Comparison of ENCODE assay signal across 8 cellular contexts in genomic region chr12:49621651-49622500, GRCh38. TPM values are rescaled to one million over a fixed set of nuclear protein-coding genes. Genes with fewer than 3 reads are reported as not detected.
DNase-seq lines count a peak whose midpoint lies in the region; ATAC-seq and TF ChIP-seq lines count a peak whose summit lies in the region.

No MANE protein-coding gene starts in this region.

- intact Hi-C loops in activated CD8-positive, alpha-beta T cell treated with anti-CD3 and anti-CD28 coated beads for 36 hours (cut with micrococcal nuclease), result no loop called here

- no peaks in the 10 kb centered on the region for H3K9me3 Mint-ChIP-seq in activated CD8-positive, alpha-beta T cell treated with anti-CD3 and anti-CD28 coated beads for 36 hours

- peak; percentile 45 for ATAC-seq in activated CD8-positive, alpha-beta T cell treated with anti-CD3 and anti-CD28 coated beads for 36 hours
- ATAC-seq in thoracic aorta (ENCODE audit: insufficient number of reproducible peaks, low FRiP score, low read depth), result no peak
- no peak for ATAC-seq in HG02840 (IDR thresholded peaks at IDR 0.05; ENCODE audit: low FRiP score, unreplicated experiment)

- no peaks in the 10 kb centered on the region for H3K36me3 ChIP-seq in thoracic aorta

- CTCF ChIA-PET in activated CD8-positive, alpha-beta T cell treated with anti-CD3 and anti-CD28 coated beads for 36 hours (lab: Charles Lee), result interaction anchor here (1.0 to 7.1 kb wide), 14 partner anchors 11 to 323 kb away, joined by 3 to 73 read pairs (median 4); partner anchors contain the start of genes DNAJC22 and TMBIM6

- peak overlapping the region; percentile 76 for H3K4me3 Mint-ChIP-seq in activated CD8-positive, alpha-beta T cell treated with anti-CD3 and anti-CD28 coated beads for 36 hours

- TF ChIP-seq CTCF in activated CD8-positive, alpha-beta T cell treated with anti-CD3 and anti-CD28 coated beads for 36 hours (IDR thresholded peaks at IDR 0.05), result no peak
- no peak for TF ChIP-seq CTCF in thoracic aorta (IDR thresholded peaks at IDR 0.05)

- peak overlapping the region; percentile 79 for H3K27ac Mint-ChIP-seq in activated CD8-positive, alpha-beta T cell treated with anti-CD3 and anti-CD28 coated beads for 36 hours

- H3K27ac ChIP-seq in thoracic aorta, result peak overlapping the region; percentile 74 to 81

- peak; percentile 47 for DNase-seq in activated T-cell treated with anti-CD3 and anti-CD28 coated beads, Interleukin-2, amount 50 U/mL, for 1 hour
- no peak for DNase-seq in activated T-cell treated with anti-CD3 and anti-CD28 coated beads, Interleukin-2, amount 50 U/mL, for 48 hours
- peak; percentile 31 for DNase-seq in activated CD8-positive, alpha-beta T cell treated with anti-CD3 and anti-CD28 coated beads for 36 hours
- DNase-seq in thoracic aorta (ENCODE audit: low spot score) (no peak), NCI-H1092 treated with DMSO at 0.1 percent for 48 hours (lab: John Stamatoyannopoulos, UW) (no peak), HuH-7 (ENCODE audit: low spot score) (no peak)

- H3K9me3 ChIP-seq in iPS-18c (ENCODE audit: control insufficient read depth, insufficient read depth, low read length) (no peaks in the 10 kb centered on the region), thoracic aorta (no peaks in the 10 kb centered on the region)

- POLR2A ChIA-PET in activated CD8-positive, alpha-beta T cell treated with anti-CD3 and anti-CD28 coated beads for 36 hours (lab: Charles Lee), result interaction anchor here (0.7 to 2.7 kb wide), 19 partner anchors 11 to 622 kb away, joined by 3 to 12 read pairs (median 4); partner anchors contain the start of genes DDN, FAM186B, KCNH3 and SPATS2

- peaks cover 15 to 27% of the 10 kb centered on the region in 2 donors for H3K4me1 ChIP-seq in thoracic aorta (ENCODE audit: control insufficient read depth in 1 of 2, low read depth in 2 of 2)

- no peaks in the 10 kb centered on the region for H3K27me3 ChIP-seq in thoracic aorta (replicated peaks; ENCODE audit: insufficient read depth)

- H3K27me3 Mint-ChIP-seq in activated CD8-positive, alpha-beta T cell treated with anti-CD3 and anti-CD28 coated beads for 36 hours, result peaks cover 29% of the 10 kb centered on the region

- H3K36me3 Mint-ChIP-seq in activated CD8-positive, alpha-beta T cell treated with anti-CD3 and anti-CD28 coated beads for 36 hours (ENCODE audit: low read depth), result no peaks in the 10 kb centered on the region

- H3K4me1 Mint-ChIP-seq in activated CD8-positive, alpha-beta T cell treated with anti-CD3 and anti-CD28 coated beads for 36 hours (ENCODE audit: low read depth), result peaks cover 26% of the 10 kb centered on the region

- H3K4me3 ChIP-seq in iPS-18c (ENCODE audit: insufficient read depth, low read depth, low read length) (peak overlapping the region; percentile 70; the same call in 1 of the 2 replicates), thoracic aorta (peak overlapping the region; percentile 86)

RNA-seq across cellular contexts. Expression of gene PRPF40B, which starts 1.5 kb away (rescaled TPM):
- total RNA-seq in activated CD8-positive, alpha-beta T cell treated with anti-CD3 and anti-CD28 coated beads for 36 hours, result 1 to 10 TPM; 4.9 to 5.6 TPM
- total RNA-seq in thoracic aorta, result 10 to 100 TPM; 21.9 to 31.4 TPM

RNA-seq across cellular contexts. Expression of gene FAM186B, which starts 16.4 kb away (rescaled TPM):
- not detected for total RNA-seq in activated CD8-positive, alpha-beta T cell treated with anti-CD3 and anti-CD28 coated beads for 36 hours
- total RNA-seq in thoracic aorta, result under 1 TPM; 0.42 to 0.54 TPM

RNA-seq across cellular contexts. Expression of gene MCRS1, which starts 53.9 kb away (rescaled TPM):
- 10 to 100 TPM; 57.1 to 61.1 TPM for total RNA-seq in activated CD8-positive, alpha-beta T cell treated with anti-CD3 and anti-CD28 coated beads for 36 hours
- 10 to 100 TPM; 46.6 TPM for total RNA-seq in thoracic aorta

Comparison
In these comparisons a context has a peak if more than half of its experiments do, and no peak if none do; other contexts are left out.
1. DNase-seq: peak in activated T-cell treated with anti-CD3 and anti-CD28 coated beads, Interleukin-2, amount 50 U/mL, for 1 hour (single experiment) and activated CD8-positive, alpha-beta T cell treated with anti-CD3 and anti-CD28 coated beads for 36 hours (single experiment); none in activated T-cell treated with anti-CD3 and anti-CD28 coated beads, Interleukin-2, amount 50 U/mL, for 48 hours (0 of 2), thoracic aorta (single experiment), NCI-H1092 treated with DMSO at 0.1 percent for 48 hours (single experiment) and HuH-7 (single experiment).